9 cellular contexts compared by ENCODE assay signal in genomic region chr18:47547539-47548202, GRCh38.
"Had no signal": no experiment of that assay in that cellular context is flagged by ENCODE, and none has a peak within 500 bp of the region (broad histone marks: within the 10 kb centered on the region; RNA-seq: fewer than 3 reads in every experiment).

No MANE protein-coding gene starts in this region.

- H3K27ac ChIP-seq: GM23248 had no signal

- H3K9me3 ChIP-seq: HAP-1 had no signal

- H3K27ac Mint-ChIP-seq: GM23338, H9, HFFc6 had no signal

- H3K4me1 ChIP-seq: HAP-1 had no signal

- ATAC-seq: GM23338, HCT116 had no signal

- H3K4me3 Mint-ChIP-seq: GM23338, H9, HFFc6 had no signal

- H3K4me3 ChIP-seq: GM23248, GM23338, HAP-1 had no signal

- DNase-seq: GM23248, GOT3, H7, H9, HCEC 1CT, HFFc6 had no signal

- H3K9me3 Mint-ChIP-seq: GM23338, H9 had no signal

- H3K36me3 ChIP-seq: HAP-1 had no signal
